ENCODE assay signal across 12 cellular contexts in genomic region chr17:64546716-64547115, GRCh38.
"Had no signal": no experiment of that assay in that cellular context is flagged by ENCODE, and none has a peak within 500 bp of the region (broad histone marks: within the 10 kb centered on the region; RNA-seq: fewer than 3 reads in every experiment).

No MANE protein-coding gene starts in this region.

- H3K9me3 Mint-ChIP-seq: activated naive CD4-positive, alpha-beta T cell treated with anti-CD3 and anti-CD28 coated beads for 36 hours; memory B cell; neural progenitor cell had no signal

- H3K4me3 Mint-ChIP-seq: activated naive CD4-positive, alpha-beta T cell treated with anti-CD3 and anti-CD28 coated beads for 36 hours; memory B cell; neural progenitor cell had no signal

- H3K27ac ChIP-seq: brain microvascular endothelial cell, left ventricle myocardium inferior, neural progenitor cell, parathyroid adenoma, tibial artery, vagina had no signal

- H3K27me3 ChIP-seq: brain microvascular endothelial cell, neural progenitor cell, tibial artery, vagina had no signal

- H3K4me1 ChIP-seq: left ventricle myocardium inferior, parathyroid adenoma, tibial artery had no signal

- H3K9me3 ChIP-seq: left ventricle myocardium inferior, tibial artery, vagina had no signal

- H3K4me1 Mint-ChIP-seq: memory B cell, neural progenitor cell had no signal

- H3K27me3 Mint-ChIP-seq: memory B cell had no signal

- DNase-seq: activated CD4-positive, alpha-beta T cell treated with anti-CD3 and anti-CD28 coated beads, Interleukin-2, amount 50 U/mL, for 48 hours; activated naive CD4-positive, alpha-beta T cell treated with anti-CD3 and anti-CD28 coated beads for 36 hours; brain microvascular endothelial cell; kidney; left ventricle myocardium inferior; stimulated activated CD4-positive, alpha-beta T cell treated with anti-CD3 and anti-CD28 coated beads, Interleukin-15, amount 100 ng/mL, for 24 hours; T-helper 2 cell; tibial artery had no signal

- H3K36me3 ChIP-seq: neural progenitor cell had no signal

- H3K27ac Mint-ChIP-seq: activated naive CD4-positive, alpha-beta T cell treated with anti-CD3 and anti-CD28 coated beads for 36 hours; memory B cell; neural progenitor cell had no signal

- H3K4me3 ChIP-seq: left ventricle myocardium inferior, neural progenitor cell, tibial artery, vagina had no signal
